8 cellular contexts compared by ENCODE assay signal in the genomic region with DNA sequence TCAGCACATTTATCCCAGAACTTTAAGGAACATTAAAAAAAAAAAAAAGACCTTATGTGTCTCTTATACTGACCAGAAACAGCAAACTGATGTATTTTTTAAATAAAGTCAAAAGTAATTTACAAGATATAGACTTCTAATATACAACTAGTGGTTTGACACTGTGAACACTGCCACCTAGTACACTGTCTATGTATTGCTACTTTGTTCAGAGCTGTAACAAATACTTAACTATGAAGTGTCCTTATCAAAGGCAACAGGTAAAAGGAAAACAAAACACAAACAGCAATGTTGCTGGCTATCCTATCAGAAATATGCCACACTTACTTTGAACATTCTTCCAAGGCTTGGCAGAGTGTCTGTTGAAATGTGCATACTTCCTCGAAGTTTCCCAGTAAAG.
DNase-seq lines count a peak whose midpoint lies in the region; ATAC-seq and TF ChIP-seq lines count a peak whose summit lies in the region.

No MANE protein-coding gene starts in this region.

- H3K9me3 Mint-ChIP-seq in endothelial cell (ENCODE audit: unreplicated experiment), result no peaks in the 10 kb centered on the region

- H3K27ac Mint-ChIP-seq in endothelial cell (ENCODE audit: unreplicated experiment), result no peak overlapping the region

- no peaks in the 10 kb centered on the region for H3K27me3 Mint-ChIP-seq in endothelial cell (ENCODE audit: unreplicated experiment)

- no peaks in the 10 kb centered on the region for H3K27me3 ChIP-seq in heart right ventricle

- no peaks in the 10 kb centered on the region for H3K9me3 ChIP-seq in heart right ventricle

- ATAC-seq in heart right ventricle (no peak), Right ventricle myocardium inferior (no peak), GM21717 (IDR thresholded peaks at IDR 0.05; ENCODE audit: unreplicated experiment) (no peak)

- DNase-seq in heart right ventricle (no peak), Right ventricle myocardium inferior (ENCODE audit: missing footprints) (no peak), NAMALWA (ENCODE audit: low spot score) (peak; percentile 11), endothelial cell (ENCODE audit: low spot score) (no peak), KG1 (lab: John Stamatoyannopoulos, UW) (no peak), HK-2 (ENCODE audit: unreplicated experiment) (no peak)
- DNase-seq in activated CD4-positive, CD25-positive, alpha-beta regulatory T cell (lab: John Stamatoyannopoulos, UW), result no peak

- WGBS in heart right ventricle, 2 donors, result 42 to 61% methylated on average over 1 of the region's 1 CpG

- no peaks in the 10 kb centered on the region for H3K36me3 Mint-ChIP-seq in endothelial cell (ENCODE audit: low read depth, unreplicated experiment)

- no peak overlapping the region for H3K4me3 ChIP-seq in heart right ventricle

- intact Hi-C loops in heart right ventricle (cut with DNase I), result loop anchor here in 2 of 10 donors (5.0 to 10.0 kb wide), 2 partner anchors 219 to 346 kb away; no protein-coding TSS in a partner anchor
- intact Hi-C loops in Right ventricle myocardium inferior (cut with DNase I), result no loop called here

- TF ChIP-seq CTCF in heart right ventricle (IDR thresholded peaks at IDR 0.05), result peak in 7 of 9 donors; percentile 30 to 50 (median 41)
- TF ChIP-seq CTCF in endothelial cell (IDR thresholded peaks at IDR 0.05; ENCODE audit: unreplicated experiment), result peak; percentile 28

- H3K27ac ChIP-seq in heart right ventricle, result no peak overlapping the region

- peaks cover 0 to 17% (median 3%) of the 10 kb centered on the region in 9 donors for H3K4me1 ChIP-seq in heart right ventricle

- H3K36me3 ChIP-seq in heart right ventricle, result peaks cover 0 to 67% (median 5%) of the 10 kb centered on the region in 9 donors

- no peak overlapping the region for H3K4me3 Mint-ChIP-seq in endothelial cell (ENCODE audit: unreplicated experiment)

- no peaks in the 10 kb centered on the region for H3K4me1 Mint-ChIP-seq in endothelial cell (ENCODE audit: unreplicated experiment)
